Comparison of ENCODE assay signal across 9 cellular contexts in genomic region chr22:33867118-33867863, GRCh38. TPM values are rescaled to one million over a fixed set of nuclear protein-coding genes. Genes with fewer than 3 reads are reported as not detected.
DNase-seq lines count a peak whose midpoint lies in the region; ATAC-seq and TF ChIP-seq lines count a peak whose summit lies in the region.
"Had no signal": no experiment of that assay in that cellular context is flagged by ENCODE, and none has a peak within 500 bp of the region (broad histone marks: within the 10 kb centered on the region; RNA-seq: fewer than 3 reads in every experiment).

No MANE protein-coding gene starts in this region.

- H3K27ac Mint-ChIP-seq in CD4-positive, CD25-positive, alpha-beta regulatory T cell, result peak overlapping the region in 2 of 3 donors; percentile 40 to 52

- peaks cover 4% of the 10 kb centered on the region for H3K27me3 Mint-ChIP-seq in CD4-positive, CD25-positive, alpha-beta regulatory T cell

- no peak for ATAC-seq in CD4-positive, CD25-positive, alpha-beta regulatory T cell (ENCODE audit: low read depth in 2 of 2)
- ATAC-seq in HG02642 (IDR thresholded peaks at IDR 0.05; ENCODE audit: poor library complexity, unreplicated experiment), result no peak

- H3K27ac ChIP-seq in CD4-positive, CD25-positive, alpha-beta regulatory T cell (ENCODE audit: insufficient read depth, low read length, poor library complexity, severe bottlenecking), result no peak overlapping the region
- peak overlapping the region; percentile 73 for H3K27ac ChIP-seq in SJSA1

- DNase-seq in CD4-positive, CD25-positive, alpha-beta regulatory T cell, result no peak
- DNase-seq in SJSA1 (ENCODE audit: low read depth in 1 of 2, low spot score in 2 of 2) (peak; percentile 72 to 73), glomerular visceral epithelial cell (ENCODE audit: extremely low spot score) (peak; percentile 39), retinal pigment epithelial cell (ENCODE audit: low read depth) (peak; percentile 2), AML-193 (lab: John Stamatoyannopoulos, UW) (no peak), GDM1 (lab: John Stamatoyannopoulos, UW) (no peak), epidermal melanocyte (ENCODE audit: insufficient read length, low spot score) (no peak)
- DNase-seq: activated CD8-positive, alpha-beta memory T cell treated with anti-CD3 and anti-CD28 coated beads, Interleukin-2, amount 50 U/mL, for 48 hours had no signal

- H3K36me3 ChIP-seq in CD4-positive, CD25-positive, alpha-beta regulatory T cell (ENCODE audit: control insufficient read depth, insufficient read depth, low read length), result no peaks in the 10 kb centered on the region
- H3K36me3 ChIP-seq in SJSA1, result no peaks in the 10 kb centered on the region

- peaks cover 0 to 4% (median 0%) of the 10 kb centered on the region in 7 donors for H3K9me3 Mint-ChIP-seq in CD4-positive, CD25-positive, alpha-beta regulatory T cell

- no peaks in the 10 kb centered on the region for H3K36me3 Mint-ChIP-seq in CD4-positive, CD25-positive, alpha-beta regulatory T cell

- H3K4me3 Mint-ChIP-seq in CD4-positive, CD25-positive, alpha-beta regulatory T cell, result no peak overlapping the region

- no peak for TF ChIP-seq CTCF in retinal pigment epithelial cell (conservative IDR thresholded peaks at IDR 0.05; ENCODE audit: low read depth, low read length)

- no peaks in the 10 kb centered on the region for H3K4me1 Mint-ChIP-seq in CD4-positive, CD25-positive, alpha-beta regulatory T cell

- H3K4me1 ChIP-seq in CD4-positive, CD25-positive, alpha-beta regulatory T cell (ENCODE audit: control insufficient read depth, insufficient read depth, low read length, poor library complexity, severe bottlenecking), result no peaks in the 10 kb centered on the region
- H3K4me1 ChIP-seq in SJSA1 (replicated peaks), result peaks cover 58% of the 10 kb centered on the region

- no peaks in the 10 kb centered on the region for H3K9me3 ChIP-seq in CD4-positive, CD25-positive, alpha-beta regulatory T cell (ENCODE audit: control insufficient read depth in 2 of 2, low read length in 2 of 2)
- no peaks in the 10 kb centered on the region for H3K9me3 ChIP-seq in SJSA1 (replicated peaks)

- no peaks in the 10 kb centered on the region for H3K27me3 ChIP-seq in CD4-positive, CD25-positive, alpha-beta regulatory T cell (ENCODE audit: control insufficient read depth, insufficient read depth, low read length)
- H3K27me3 ChIP-seq in SJSA1 (replicated peaks), result no peaks in the 10 kb centered on the region

- no peak overlapping the region for H3K4me3 ChIP-seq in CD4-positive, CD25-positive, alpha-beta regulatory T cell (ENCODE audit: low read depth, low read length)
- H3K4me3 ChIP-seq in SJSA1, result no peak overlapping the region
- H3K4me3 ChIP-seq in retinal pigment epithelial cell (ENCODE audit: low read length), result no peak overlapping the region

RNA-seq across cellular contexts. Expression of gene LARGE1, which starts 53.0 kb away (rescaled TPM):
- not detected for total RNA-seq in CD4-positive, CD25-positive, alpha-beta regulatory T cell
- polyA plus RNA-seq in CD4-positive, CD25-positive, alpha-beta regulatory T cell, result not detected
- 24.8 and 40.9 TPM in 2 replicates for total RNA-seq in SJSA1 (2014; rRNA removed; shearing (Covaris generic))

Comparison
In these comparisons a context has a peak if more than half of its experiments do, and no peak if none do; other contexts are left out.
1. DNase-seq: peak in SJSA1 (2 of 2), glomerular visceral epithelial cell (single experiment) and retinal pigment epithelial cell (single experiment); none in CD4-positive, CD25-positive, alpha-beta regulatory T cell (0 of 3), AML-193 (0 of 2), GDM1 (single experiment) and epidermal melanocyte (single experiment).
2. RNA of gene LARGE1, which starts 53.0 kb away (total RNA-seq): 24.8 to 40.9 TPM in SJSA1; not detected in CD4-positive, CD25-positive, alpha-beta regulatory T cell (single experiment); every median in the first group is over 10 times any median in the second.